25 cellular contexts compared by ENCODE assay signal in genomic region chr2:1836321-1836860, GRCh38.
"Had no signal": no experiment of that assay in that cellular context is flagged by ENCODE, and none has a peak within 500 bp of the region (broad histone marks: within the 10 kb centered on the region; RNA-seq: fewer than 3 reads in every experiment).

No MANE protein-coding gene starts in this region.

- H3K4me3 ChIP-seq: Peyer's patch, SJSA1 had no signal

- H3K27me3 ChIP-seq: Peyer's patch, SJSA1 had no signal

- H3K36me3 Mint-ChIP-seq: activated naive CD8-positive, alpha-beta T cell had no signal

- DNase-seq: activated B cell treated with CpG ODN at 0.5 μM for 24 hours; activated CD4-positive, alpha-beta T cell treated with anti-CD3 and anti-CD28 coated beads for 1 hour; activated CD4-positive, alpha-beta T cell treated with anti-CD3 and anti-CD28 coated beads, Interleukin-2, amount 10 ng/mL, durations not matched to agents 24 days and 14 days; activated CD4-positive, alpha-beta T cell treated with anti-CD3 and anti-CD28 coated beads, Interleukin-2, amount 50 U/mL, for 48 hours; activated gamma-delta T cell; activated naive CD4-positive, alpha-beta T cell treated with anti-CD3 and anti-CD28 coated beads for 36 hours; activated T-cell treated with anti-CD3 and anti-CD28 coated beads, Interleukin-2, amount 50 U/mL, for 48 hours; amygdala; central memory CD4-positive, alpha-beta T cell; Karpas-422; MM.1S; NCI-H1105; NCI-H1436; NCI-H1694 treated with DMSO at 0.1 percent for 48 hours; NCI-H2029 treated with DMSO at 0.1 percent for 48 hours; NK-92 treated with Interleukin-12 subunit alpha and Interleukin-12 subunit beta, amount 100 ng/mL, for 24 hours; OCI-M1; Peyer's patch; Right ventricle myocardium superior; T-helper 17 cell; T-helper 9 cell had no signal

- H3K27ac Mint-ChIP-seq: activated B cell treated with CpG ODN at 0.5 μM for 24 hours; activated CD4-positive, alpha-beta T cell treated with anti-CD3 and anti-CD28 coated beads, Interleukin-2, amount 10 ng/mL, durations not matched to agents 24 days and 14 days; activated naive CD4-positive, alpha-beta T cell treated with anti-CD3 and anti-CD28 coated beads for 36 hours; activated naive CD8-positive, alpha-beta T cell; activated T-helper 17 cell treated with anti-CD3 and anti-CD28 coated beads, Interleukin-2, amount 50 U/mL, for 72 hours; T-helper 17 cell had no signal

- H3K36me3 ChIP-seq: Peyer's patch, SJSA1 had no signal

- ATAC-seq: activated T-helper 17 cell treated with anti-CD3 and anti-CD28 coated beads, Interleukin-2, amount 50 U/mL, for 72 hours; T-helper 17 cell had no signal

- H3K4me1 ChIP-seq: Peyer's patch had no signal

- H3K27ac ChIP-seq: Peyer's patch, RWPE1, SJSA1 had no signal

- H3K27me3 Mint-ChIP-seq: activated B cell treated with CpG ODN at 0.5 μM for 24 hours; activated CD4-positive, alpha-beta T cell treated with anti-CD3 and anti-CD28 coated beads, Interleukin-2, amount 10 ng/mL, durations not matched to agents 24 days and 14 days had no signal

- H3K9me3 ChIP-seq: Peyer's patch, SJSA1 had no signal

- H3K4me1 Mint-ChIP-seq: activated B cell treated with CpG ODN at 0.5 μM for 24 hours; activated CD4-positive, alpha-beta T cell treated with anti-CD3 and anti-CD28 coated beads, Interleukin-2, amount 10 ng/mL, durations not matched to agents 24 days and 14 days; activated T-helper 17 cell treated with anti-CD3 and anti-CD28 coated beads, Interleukin-2, amount 50 U/mL, for 72 hours; T-helper 17 cell had no signal

- H3K4me3 Mint-ChIP-seq: activated B cell treated with CpG ODN at 0.5 μM for 24 hours; activated CD4-positive, alpha-beta T cell treated with anti-CD3 and anti-CD28 coated beads, Interleukin-2, amount 10 ng/mL, durations not matched to agents 24 days and 14 days; activated naive CD4-positive, alpha-beta T cell treated with anti-CD3 and anti-CD28 coated beads for 36 hours; activated naive CD8-positive, alpha-beta T cell; activated T-helper 17 cell treated with anti-CD3 and anti-CD28 coated beads, Interleukin-2, amount 50 U/mL, for 72 hours; T-helper 17 cell had no signal

- H3K9me3 Mint-ChIP-seq: activated B cell treated with CpG ODN at 0.5 μM for 24 hours; activated CD4-positive, alpha-beta T cell treated with anti-CD3 and anti-CD28 coated beads, Interleukin-2, amount 10 ng/mL, durations not matched to agents 24 days and 14 days; activated naive CD4-positive, alpha-beta T cell treated with anti-CD3 and anti-CD28 coated beads for 36 hours; activated T-helper 17 cell treated with anti-CD3 and anti-CD28 coated beads, Interleukin-2, amount 50 U/mL, for 72 hours had no signal
